Comparison of ENCODE assay signal across 7 cellular contexts in the genomic region with DNA sequence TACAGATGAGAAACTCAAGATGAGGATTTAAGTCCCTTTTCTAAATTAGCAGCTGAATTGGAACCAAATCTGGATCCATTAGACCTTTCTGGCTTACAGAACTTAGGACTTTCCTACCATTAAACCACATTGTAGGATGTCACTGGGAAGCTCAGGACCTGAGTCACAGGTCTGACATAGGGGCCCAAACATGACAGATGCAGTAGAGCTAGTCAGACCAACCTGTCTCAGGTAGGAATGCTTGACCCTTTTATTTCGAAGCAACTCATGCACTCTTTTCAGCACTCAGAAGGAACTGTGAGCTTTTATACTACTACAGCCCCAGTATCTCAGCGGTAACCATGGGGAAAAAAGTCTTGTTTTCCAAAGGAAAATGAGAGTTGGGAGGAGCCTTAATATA. TPM values are rescaled to one million over a fixed set of nuclear protein-coding genes. Genes with fewer than 3 reads are reported as not detected.
DNase-seq lines count a peak whose midpoint lies in the region; ATAC-seq and TF ChIP-seq lines count a peak whose summit lies in the region.
"Had no signal": no experiment of that assay in that cellular context is flagged by ENCODE, and none has a peak within 500 bp of the region (broad histone marks: within the 10 kb centered on the region; RNA-seq: fewer than 3 reads in every experiment).

No MANE protein-coding gene starts in this region.

- H3K27me3 Mint-ChIP-seq in activated CD8-positive, alpha-beta T cell treated with anti-CD3 and anti-CD28 coated beads for 36 hours: no peaks in the 10 kb centered on the region
- no peaks in the 10 kb centered on the region for H3K27me3 Mint-ChIP-seq in naive thymus-derived CD4-positive, alpha-beta T cell

- H3K4me3 ChIP-seq in GM12865 (ENCODE audit: low read depth, low read length): peak overlapping the region; percentile 15
- no peak overlapping the region for H3K4me3 ChIP-seq in naive thymus-derived CD4-positive, alpha-beta T cell (ENCODE audit: low read length)

- peaks cover 44% of the 10 kb centered on the region for H3K36me3 Mint-ChIP-seq in activated CD8-positive, alpha-beta T cell treated with anti-CD3 and anti-CD28 coated beads for 36 hours (ENCODE audit: low read depth)
- peaks cover 0 to 42% (median 5%) of the 10 kb centered on the region in 5 donors for H3K36me3 Mint-ChIP-seq in naive thymus-derived CD4-positive, alpha-beta T cell

- peak overlapping the region; percentile 64 for H3K27ac Mint-ChIP-seq in activated CD8-positive, alpha-beta T cell treated with anti-CD3 and anti-CD28 coated beads for 36 hours
- peak overlapping the region; percentile 81 to 96 (median 88) for H3K27ac Mint-ChIP-seq in naive thymus-derived CD4-positive, alpha-beta T cell

- no peaks in the 10 kb centered on the region for H3K9me3 ChIP-seq in naive thymus-derived CD4-positive, alpha-beta T cell (ENCODE audit: control insufficient read depth in 2 of 3, low read length in 3 of 3)

- ATAC-seq in activated CD8-positive, alpha-beta T cell treated with anti-CD3 and anti-CD28 coated beads for 36 hours: no peak
- no peak for ATAC-seq in naive thymus-derived CD4-positive, alpha-beta T cell
- ATAC-seq in SK-N-SH treated with all-trans-retinoic acid at 6 μM for 48 hours: no peak
- ATAC-seq in HG02852 (IDR thresholded peaks at IDR 0.05; ENCODE audit: unreplicated experiment): no peak

- peaks cover 0 to 4% (median 3%) of the 10 kb centered on the region in 3 experiments for H3K36me3 ChIP-seq in naive thymus-derived CD4-positive, alpha-beta T cell (ENCODE audit: control insufficient read depth in 2 of 3, insufficient read depth in 3 of 3, low read length in 3 of 3)

- H3K4me3 Mint-ChIP-seq in activated CD8-positive, alpha-beta T cell treated with anti-CD3 and anti-CD28 coated beads for 36 hours: no peak overlapping the region
- peak overlapping the region; percentile 1 to 95 (median 60) for H3K4me3 Mint-ChIP-seq in naive thymus-derived CD4-positive, alpha-beta T cell

- POLR2A ChIA-PET in activated CD8-positive, alpha-beta T cell treated with anti-CD3 and anti-CD28 coated beads for 36 hours (lab: Charles Lee): interaction anchor here (0.6 to 1.1 kb wide), 2 partner anchors 153 to 885 kb away, joined by 3 to 4 read pairs; a partner anchor contains a TSS
- POLR2A ChIA-PET in naive thymus-derived CD4-positive, alpha-beta T cell (lab: Charles Lee): interaction anchor here (0.6 to 4.2 kb wide), 5 partner anchors 8 to 107 kb away, joined by 3 to 18 read pairs (median 4); no protein-coding TSS in a partner anchor

- H3K4me1 ChIP-seq in naive thymus-derived CD4-positive, alpha-beta T cell (ENCODE audit: control insufficient read depth in 2 of 2, insufficient read depth in 2 of 2, low read length in 2 of 2): peaks cover 56 to 58% of the 10 kb centered on the region in 2 donors

- H3K4me1 Mint-ChIP-seq in activated CD8-positive, alpha-beta T cell treated with anti-CD3 and anti-CD28 coated beads for 36 hours (ENCODE audit: low read depth): peaks cover 63% of the 10 kb centered on the region
- peaks cover 63 to 87% (median 77%) of the 10 kb centered on the region in 7 donors for H3K4me1 Mint-ChIP-seq in naive thymus-derived CD4-positive, alpha-beta T cell

- no peaks in the 10 kb centered on the region for H3K27me3 ChIP-seq in naive thymus-derived CD4-positive, alpha-beta T cell (ENCODE audit: control insufficient read depth in 2 of 2, insufficient read depth in 2 of 2, low read length in 2 of 2)

- intact Hi-C loops in activated CD8-positive, alpha-beta T cell treated with anti-CD3 and anti-CD28 coated beads for 36 hours (cut with micrococcal nuclease): loop anchor here (5.0 kb wide), 1 partner anchor 189 kb away; no protein-coding TSS in a partner anchor
- intact Hi-C loops in naive thymus-derived CD4-positive, alpha-beta T cell (cut with micrococcal nuclease): loop anchor here (1.0 to 10.0 kb wide), 6 partner anchors 166 to 854 kb away; a partner anchor contains a TSS

- DNase-seq in GM12865 (ENCODE audit: low read depth): no peak
- DNase-seq in activated CD8-positive, alpha-beta T cell treated with anti-CD3 and anti-CD28 coated beads for 36 hours: no peak
- no peak for DNase-seq in naive thymus-derived CD4-positive, alpha-beta T cell
- no peak for DNase-seq in NCI-H510A (lab: John Stamatoyannopoulos, UW)
- DNase-seq: NCI-H1048 had no signal

- H3K9me3 Mint-ChIP-seq in activated CD8-positive, alpha-beta T cell treated with anti-CD3 and anti-CD28 coated beads for 36 hours: no peaks in the 10 kb centered on the region
- peaks cover 0 to 2% (median 0%) of the 10 kb centered on the region in 11 donors for H3K9me3 Mint-ChIP-seq in naive thymus-derived CD4-positive, alpha-beta T cell

- peak overlapping the region; percentile 58 for H3K27ac ChIP-seq in naive thymus-derived CD4-positive, alpha-beta T cell (ENCODE audit: low read depth, low read length)

- CTCF ChIA-PET in activated CD8-positive, alpha-beta T cell treated with anti-CD3 and anti-CD28 coated beads for 36 hours (lab: Charles Lee): interaction anchor here (0.9 to 7.0 kb wide), 6 partner anchors 9 to 201 kb away, joined by 3 to 43 read pairs (median 6); no protein-coding TSS in a partner anchor
- CTCF ChIA-PET in naive thymus-derived CD4-positive, alpha-beta T cell (lab: Charles Lee): interaction anchor here (1.1 to 1.3 kb wide), 2 partner anchors 9 to 187 kb away, joined by 3 read pairs; no protein-coding TSS in a partner anchor

- no peak for TF ChIP-seq CTCF in GM12865 (IDR thresholded peaks at IDR 0.05; ENCODE audit: insufficient read depth, low read depth, low read length, missing control alignments)
- no peak for TF ChIP-seq CTCF in activated CD8-positive, alpha-beta T cell treated with anti-CD3 and anti-CD28 coated beads for 36 hours (IDR thresholded peaks at IDR 0.05)

TF ChIP-seq in SK-N-SH treated with all-trans-retinoic acid at 6 μM for 48 hours, 23 proteins besides CTCF, POLR2A, EP300 and RAD21 (continues in another document):
- TF ChIP-seq ESRRG (CRISPR knock-in tag; IDR thresholded peaks at IDR 0.05): no peak
- no peak for TF ChIP-seq ZNF8 (CRISPR knock-in tag; IDR thresholded peaks at IDR 0.05)
- TF ChIP-seq ZC3H10 (CRISPR knock-in tag; IDR thresholded peaks at IDR 0.05): no peak
- TF ChIP-seq, protein P1, sequence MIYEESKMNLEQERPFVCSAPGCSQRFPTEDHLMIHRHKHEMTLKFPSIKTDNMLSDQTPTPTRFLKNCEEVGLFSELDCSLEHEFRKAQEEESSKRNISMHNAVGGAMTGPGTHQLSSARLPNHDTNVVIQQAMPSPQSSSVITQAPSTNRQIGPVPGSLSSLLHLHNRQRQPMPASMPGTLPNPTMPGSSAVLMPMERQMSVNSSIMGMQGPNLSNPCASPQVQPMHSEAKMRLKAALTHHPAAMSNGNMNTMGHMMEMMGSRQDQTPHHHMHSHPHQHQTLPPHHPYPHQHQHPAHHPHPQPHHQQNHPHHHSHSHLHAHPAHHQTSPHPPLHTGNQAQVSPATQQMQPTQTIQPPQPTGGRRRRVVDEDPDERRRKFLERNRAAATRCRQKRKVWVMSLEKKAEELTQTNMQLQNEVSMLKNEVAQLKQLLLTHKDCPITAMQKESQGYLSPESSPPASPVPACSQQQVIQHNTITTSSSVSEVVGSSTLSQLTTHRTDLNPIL (CRISPR knock-in tag; IDR thresholded peaks at IDR 0.05; ENCODE audit: low read depth): no peak
- no peak for TF ChIP-seq ISL1 (CRISPR knock-in tag; IDR thresholded peaks at IDR 0.05)
- TF ChIP-seq, protein P2, sequence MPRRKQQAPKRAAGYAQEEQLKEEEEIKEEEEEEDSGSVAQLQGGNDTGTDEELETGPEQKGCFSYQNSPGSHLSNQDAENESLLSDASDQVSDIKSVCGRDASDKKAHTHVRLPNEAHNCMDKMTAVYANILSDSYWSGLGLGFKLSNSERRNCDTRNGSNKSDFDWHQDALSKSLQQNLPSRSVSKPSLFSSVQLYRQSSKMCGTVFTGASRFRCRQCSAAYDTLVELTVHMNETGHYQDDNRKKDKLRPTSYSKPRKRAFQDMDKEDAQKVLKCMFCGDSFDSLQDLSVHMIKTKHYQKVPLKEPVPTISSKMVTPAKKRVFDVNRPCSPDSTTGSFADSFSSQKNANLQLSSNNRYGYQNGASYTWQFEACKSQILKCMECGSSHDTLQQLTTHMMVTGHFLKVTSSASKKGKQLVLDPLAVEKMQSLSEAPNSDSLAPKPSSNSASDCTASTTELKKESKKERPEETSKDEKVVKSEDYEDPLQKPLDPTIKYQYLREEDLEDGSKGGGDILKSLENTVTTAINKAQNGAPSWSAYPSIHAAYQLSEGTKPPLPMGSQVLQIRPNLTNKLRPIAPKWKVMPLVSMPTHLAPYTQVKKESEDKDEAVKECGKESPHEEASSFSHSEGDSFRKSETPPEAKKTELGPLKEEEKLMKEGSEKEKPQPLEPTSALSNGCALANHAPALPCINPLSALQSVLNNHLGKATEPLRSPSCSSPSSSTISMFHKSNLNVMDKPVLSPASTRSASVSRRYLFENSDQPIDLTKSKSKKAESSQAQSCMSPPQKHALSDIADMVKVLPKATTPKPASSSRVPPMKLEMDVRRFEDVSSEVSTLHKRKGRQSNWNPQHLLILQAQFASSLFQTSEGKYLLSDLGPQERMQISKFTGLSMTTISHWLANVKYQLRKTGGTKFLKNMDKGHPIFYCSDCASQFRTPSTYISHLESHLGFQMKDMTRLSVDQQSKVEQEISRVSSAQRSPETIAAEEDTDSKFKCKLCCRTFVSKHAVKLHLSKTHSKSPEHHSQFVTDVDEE (CRISPR knock-in tag; IDR thresholded peaks at IDR 0.05): no peak

RNA-seq across cellular contexts. Expression of a gene that starts 2.5 kb away (rescaled TPM):
- total RNA-seq in activated CD8-positive, alpha-beta T cell treated with anti-CD3 and anti-CD28 coated beads for 36 hours: 10 to 100 TPM; 26.6 TPM
- 10 to 100 TPM; 18.0 to 47.5 (median 24.3) TPM for total RNA-seq in naive thymus-derived CD4-positive, alpha-beta T cell
- polyA plus RNA-seq in naive thymus-derived CD4-positive, alpha-beta T cell: 10 to 100 TPM; 14.9 to 17.1 TPM

RNA-seq across cellular contexts. Expression of a gene that starts 2.6 kb away (rescaled TPM):
- total RNA-seq in activated CD8-positive, alpha-beta T cell treated with anti-CD3 and anti-CD28 coated beads for 36 hours: 100 to 1,000 TPM; 222 to 233 TPM
- total RNA-seq in naive thymus-derived CD4-positive, alpha-beta T cell: 100 to 1,000 TPM in 1 of 5 experiments, 10 to 100 TPM in 4; 49.0 to 172 (median 57.2) TPM
- polyA plus RNA-seq in naive thymus-derived CD4-positive, alpha-beta T cell: 100 to 1,000 TPM; 155 to 177 TPM

RNA-seq across cellular contexts. Expression of a gene that starts 10.7 kb away (rescaled TPM):
- total RNA-seq in activated CD8-positive, alpha-beta T cell treated with anti-CD3 and anti-CD28 coated beads for 36 hours: 10 to 100 TPM; 19.3 to 25.1 TPM
- 10 to 100 TPM in 4 of 5 experiments, 1 to 10 TPM in 1; 8.8 to 39.8 (median 18.3) TPM for total RNA-seq in naive thymus-derived CD4-positive, alpha-beta T cell
- polyA plus RNA-seq in naive thymus-derived CD4-positive, alpha-beta T cell: under 1 TPM; 0.63 to 0.75 TPM

RNA-seq across cellular contexts. Expression of a gene that starts 50.5 kb away (rescaled TPM):
- total RNA-seq in activated CD8-positive, alpha-beta T cell treated with anti-CD3 and anti-CD28 coated beads for 36 hours: 10 to 100 TPM; 79.9 to 87.5 TPM
- 100 to 1,000 TPM in 2 of 5 experiments, 10 to 100 TPM in 3; 71.8 to 144 (median 99.7) TPM for total RNA-seq in naive thymus-derived CD4-positive, alpha-beta T cell
- polyA plus RNA-seq in naive thymus-derived CD4-positive, alpha-beta T cell: 100 to 1,000 TPM; 194 to 202 TPM

RNA-seq across cellular contexts. Expression of a gene that starts 56.8 kb away (rescaled TPM):
- 10 to 100 TPM; 50.4 to 52.5 TPM for total RNA-seq in activated CD8-positive, alpha-beta T cell treated with anti-CD3 and anti-CD28 coated beads for 36 hours
- 100 to 1,000 TPM in 3 of 5 experiments, 10 to 100 TPM in 2; 68.4 to 196 (median 112) TPM for total RNA-seq in naive thymus-derived CD4-positive, alpha-beta T cell
- polyA plus RNA-seq in naive thymus-derived CD4-positive, alpha-beta T cell: 100 to 1,000 TPM in 1 of 2 donors, 10 to 100 TPM in 1; 32.9 to 100 TPM
